12 cellular contexts compared by ENCODE assay signal in genomic region chr22:37502342-37503182, GRCh38. TPM values are rescaled to one million over a fixed set of nuclear protein-coding genes. Genes with fewer than 3 reads are reported as not detected.
DNase-seq lines count a peak whose midpoint lies in the region; ATAC-seq and TF ChIP-seq lines count a peak whose summit lies in the region.
"Had no signal": no experiment of that assay in that cellular context is flagged by ENCODE, and none has a peak within 500 bp of the region (broad histone marks: within the 10 kb centered on the region; RNA-seq: fewer than 3 reads in every experiment).

No MANE protein-coding gene starts in this region.

- no peak overlapping the region for H3K4me3 ChIP-seq in HEK293 (ENCODE audit: low read depth, low read length)
- H3K4me3 ChIP-seq in left ventricle myocardium inferior = no peak overlapping the region
- peak overlapping the region; percentile 32 for H3K4me3 ChIP-seq in rectal smooth muscle tissue (ENCODE audit: low read length)
- H3K4me3 ChIP-seq: ovary had no signal

- H3K4me3 Mint-ChIP-seq in activated T-helper 17 cell treated with anti-CD3 and anti-CD28 coated beads, Interleukin-2, amount 50 U/mL, for 72 hours = no peak overlapping the region
- H3K4me3 Mint-ChIP-seq: central memory CD8-positive, alpha-beta T cell had no signal

- no peaks in the 10 kb centered on the region for H3K9me3 ChIP-seq in HEK293 (ENCODE audit: control insufficient read depth, insufficient read depth, low read depth, low read length)
- no peaks in the 10 kb centered on the region for H3K9me3 ChIP-seq in left ventricle myocardium inferior (replicated peaks)
- H3K9me3 ChIP-seq: ovary had no signal

- POLR2A ChIA-PET in HEK293 (lab: Yijun Ruan, JAX) = no interaction called here

- intact Hi-C loops in left ventricle myocardium inferior (cut with micrococcal nuclease) = no loop called here

- peaks cover 7 to 86% of the 10 kb centered on the region in 2 experiments; a peak in 2 of 3 replicates for H3K36me3 ChIP-seq in HEK293 (ENCODE audit: control insufficient read depth in 2 of 2, insufficient read depth in 1 of 2, low read length in 2 of 2)
- H3K36me3 ChIP-seq in left ventricle myocardium inferior = peaks cover 23% of the 10 kb centered on the region
- H3K36me3 ChIP-seq in rectal smooth muscle tissue (ENCODE audit: control insufficient read depth, insufficient read depth, low read length) = peaks cover 2% of the 10 kb centered on the region
- H3K36me3 ChIP-seq: ovary had no signal

- H3K27ac ChIP-seq in HEK293 (ENCODE audit: extremely low read depth, low read depth, low read length) (no peak overlapping the region), left ventricle myocardium inferior (replicated peaks) (peak overlapping the region; percentile 90), rectal smooth muscle tissue (ENCODE audit: low read depth, low read length) (peak overlapping the region; percentile 28)
- H3K27ac ChIP-seq: ovary had no signal

- H3K9ac ChIP-seq in rectal smooth muscle tissue (ENCODE audit: low read length) = peak overlapping the region; percentile 42

- TF ChIP-seq CTCF in HEK293 (tag by site-specific recombination; IDR thresholded peaks at IDR 0.05) = no peak
- no peak for TF ChIP-seq CTCF in left ventricle myocardium inferior (IDR thresholded peaks at IDR 0.05; ENCODE audit: borderline replicate concordance)

- DNase-seq in SK-N-DZ (ENCODE audit: low spot score) (peak; percentile 50), left ventricle myocardium inferior (no peak), COR-L47 (lab: John Stamatoyannopoulos, UW) (no peak), NCI-H1694 (lab: John Stamatoyannopoulos, UW) (no peak), T-helper 2 cell (no peak)
- DNase-seq: hypothalamus had no signal

- H3K27me3 ChIP-seq in left ventricle myocardium inferior (ENCODE audit: low read depth) (peaks cover 23% of the 10 kb centered on the region), rectal smooth muscle tissue (ENCODE audit: control insufficient read depth, insufficient read depth, low read length) (no peaks in the 10 kb centered on the region)
- H3K27me3 ChIP-seq: ovary had no signal

- CTCF ChIA-PET in HEK293 (lab: Yijun Ruan, JAX) = interaction anchor here (0.6 to 1.6 kb wide), 3 partner anchors 7 to 37 kb away, joined by 3 to 7 read pairs (median 3); no protein-coding TSS in a partner anchor

- peaks cover 4% of the 10 kb centered on the region for H3K27me3 Mint-ChIP-seq in activated T-helper 17 cell treated with anti-CD3 and anti-CD28 coated beads, Interleukin-2, amount 50 U/mL, for 72 hours

- no peaks in the 10 kb centered on the region for H3K36me3 Mint-ChIP-seq in activated T-helper 17 cell treated with anti-CD3 and anti-CD28 coated beads, Interleukin-2, amount 50 U/mL, for 72 hours (ENCODE audit: low read depth)

- H3K9me3 Mint-ChIP-seq in activated T-helper 17 cell treated with anti-CD3 and anti-CD28 coated beads, Interleukin-2, amount 50 U/mL, for 72 hours = no peaks in the 10 kb centered on the region
- H3K9me3 Mint-ChIP-seq: central memory CD8-positive, alpha-beta T cell had no signal

- no peak overlapping the region for H3K27ac Mint-ChIP-seq in activated T-helper 17 cell treated with anti-CD3 and anti-CD28 coated beads, Interleukin-2, amount 50 U/mL, for 72 hours

- H3K4me1 Mint-ChIP-seq in activated T-helper 17 cell treated with anti-CD3 and anti-CD28 coated beads, Interleukin-2, amount 50 U/mL, for 72 hours = peaks cover 6% of the 10 kb centered on the region

- no peak for ATAC-seq in activated T-helper 17 cell treated with anti-CD3 and anti-CD28 coated beads, Interleukin-2, amount 50 U/mL, for 72 hours (replicated peaks)

- H3K4me1 ChIP-seq in HEK293 (ENCODE audit: control insufficient read depth, insufficient read depth, low read length) (no peaks in the 10 kb centered on the region), left ventricle myocardium inferior (peaks cover 93% of the 10 kb centered on the region), rectal smooth muscle tissue (ENCODE audit: control insufficient read depth, insufficient read depth, low read length) (no peaks in the 10 kb centered on the region)

TF ChIP-seq in HEK293, 187 proteins besides CTCF, POLR2A, EP300 and RAD21:
- TF ChIP-seq ZBTB8A (tag by site-specific recombination; IDR thresholded peaks at IDR 0.05) = no peak
- no peak for TF ChIP-seq GLI4 (tag by site-specific recombination; IDR thresholded peaks at IDR 0.05)
- no peak for TF ChIP-seq ZNF629 (tag by site-specific recombination; IDR thresholded peaks at IDR 0.05)
- peak; percentile 96 for TF ChIP-seq ZNF223 (tag by site-specific recombination; IDR thresholded peaks at IDR 0.05)
- TF ChIP-seq SCRT2 (tag by site-specific recombination; IDR thresholded peaks at IDR 0.05) = peak; percentile 92
- TF ChIP-seq ZNF404 (tag by site-specific recombination; IDR thresholded peaks at IDR 0.05) = no peak
- no peak for TF ChIP-seq ZNF843 (tag by site-specific recombination; IDR thresholded peaks at IDR 0.05)
- TF ChIP-seq SCRT1 (tag by site-specific recombination; IDR thresholded peaks at IDR 0.05; ENCODE audit: borderline replicate concordance) = peak; percentile 69; the same call in 1 of the 2 replicates
- TF ChIP-seq ZNF280C (tag by site-specific recombination; IDR thresholded peaks at IDR 0.05) = no peak
- no peak for TF ChIP-seq ZBTB48 (tag by site-specific recombination; IDR thresholded peaks at IDR 0.05)
- TF ChIP-seq HOXC10 (CRISPR knock-in tag; IDR thresholded peaks at IDR 0.05) = no peak
- no peak for TF ChIP-seq GLI2 (tag by site-specific recombination; IDR thresholded peaks at IDR 0.05; ENCODE audit: borderline replicate concordance, low read depth)
TF ChIP-seq in HEK293: peak in this region for 3.

RNA-seq across cellular contexts. Expression of gene MFNG, which starts 16.4 kb away (rescaled TPM):
- 16.3 and 24.6 TPM in 2 replicates for polyA plus RNA-seq in SK-N-DZ (2014; cell fraction: cytosol; rRNA removed)
- polyA plus RNA-seq in SK-N-DZ (2014; cell fraction: nucleus; rRNA removed) = 10.8 and 20.0 TPM in 2 replicates
- 11.8 TPM for total RNA-seq in left ventricle myocardium inferior
- total RNA-seq in activated T-helper 17 cell treated with anti-CD3 and anti-CD28 coated beads, Interleukin-2, amount 50 U/mL, for 72 hours = 100 to 1,000 TPM; 170 to 245 TPM
- total RNA-seq: RPMI7951 had no signal

RNA-seq across cellular contexts. Expression of gene CARD10, which starts 16.7 kb away (rescaled TPM):
- polyA plus RNA-seq in SK-N-DZ (2014; cell fraction: cytosol; rRNA removed) = 1.8 and 2.6 TPM in 2 replicates
- polyA plus RNA-seq in SK-N-DZ (2014; cell fraction: nucleus; rRNA removed) = 3.1 and 8.4 TPM in 2 replicates
- 9.0 TPM for total RNA-seq in left ventricle myocardium inferior
- total RNA-seq in activated T-helper 17 cell treated with anti-CD3 and anti-CD28 coated beads, Interleukin-2, amount 50 U/mL, for 72 hours = under 1 TPM in 1 of 2 donors, not detected in 1; 0.09 TPM

RNA-seq across cellular contexts. Expression of gene CDC42EP1, which starts 57.7 kb away (rescaled TPM):
- not detected in 2 replicates for polyA plus RNA-seq in SK-N-DZ (2014; cell fraction: cytosol; rRNA removed)
- polyA plus RNA-seq in SK-N-DZ (2014; cell fraction: nucleus; rRNA removed) = not detected in 2 replicates
- 17.7 TPM for total RNA-seq in left ventricle myocardium inferior
- total RNA-seq in activated T-helper 17 cell treated with anti-CD3 and anti-CD28 coated beads, Interleukin-2, amount 50 U/mL, for 72 hours = 1 to 10 TPM; 1.0 to 2.3 TPM

Comparison
In these comparisons a context has a peak if more than half of its experiments do, and no peak if none do; other contexts are left out.
1. RNA of gene MFNG, which starts 16.4 kb away (total RNA-seq): 170 to 245 TPM in activated T-helper 17 cell treated with anti-CD3 and anti-CD28 coated beads, Interleukin-2, amount 50 U/mL, for 72 hours; 11.8 TPM in left ventricle myocardium inferior (single experiment); every median in the first group is over 10 times any median in the second.